Comparison of ENCODE assay signal across 9 cellular contexts in genomic region chr12:109833307-109834189, GRCh38. TPM values are rescaled to one million over a fixed set of nuclear protein-coding genes. Genes with fewer than 3 reads are reported as not detected.
DNase-seq lines count a peak whose midpoint lies in the region; ATAC-seq lines count a peak whose summit lies in the region.
"Had no signal": no experiment of that assay in that cellular context is flagged by ENCODE, and none has a peak within 500 bp of the region (broad histone marks: within the 10 kb centered on the region; RNA-seq: fewer than 3 reads in every experiment).

TSS of gene TRPV4 (minus strand) at chr12:109833398. CDS start at chr12:109814796, 18,602 bp downstream.

- H3K4me3 ChIP-seq in SJSA1, result peak within 1 kb of the TSS; percentile 39
- peak within 1 kb of the TSS; percentile 34 to 79 for H3K4me3 ChIP-seq in neuronal stem cell (ENCODE audit: low read length in 2 of 2)

- no peak within 1 kb of the TSS for H4K8ac ChIP-seq in neuronal stem cell (ENCODE audit: low read depth, low read length)

- ATAC-seq in GM18498 (IDR thresholded peaks at IDR 0.05; ENCODE audit: unreplicated experiment) (no peak), GM21786 (IDR thresholded peaks at IDR 0.05; ENCODE audit: unreplicated experiment) (no peak)

- H3K36me3 ChIP-seq in SJSA1 (no peaks in the 10 kb centered on the region), neuronal stem cell (replicated peaks in 1 of 2; ENCODE audit: control insufficient read depth in 2 of 2, insufficient read depth in 2 of 2, low read length in 2 of 2) (no peaks in the 10 kb centered on the region)

- H3K79me1 ChIP-seq in neuronal stem cell (ENCODE audit: low read depth, low read length), result no peaks in the 10 kb centered on the region

- H4K91ac ChIP-seq in neuronal stem cell (ENCODE audit: low read depth, low read length, poor library complexity), result no peak within 1 kb of the TSS

- peaks cover 23% of the 10 kb centered on the region for H3K4me1 ChIP-seq in SJSA1 (replicated peaks)
- no peaks in the 10 kb centered on the region for H3K4me1 ChIP-seq in neuronal stem cell (ENCODE audit: control insufficient read depth in 2 of 2, insufficient read depth in 1 of 2, low read depth in 1 of 2, low read length in 2 of 2)

- H2BK12ac ChIP-seq in neuronal stem cell (ENCODE audit: low read length), result no peak within 1 kb of the TSS

- no peak within 1 kb of the TSS for H3K27ac ChIP-seq in SJSA1
- H3K27ac ChIP-seq in neuronal stem cell (replicated peaks; ENCODE audit: low read length), result no peak within 1 kb of the TSS
- H3K27ac ChIP-seq: RWPE1 had no signal

- DNase-seq in AG20443 (ENCODE audit: low spot score), result peak; percentile 88
- DNase-seq in SJSA1 (ENCODE audit: low read depth in 1 of 2, low spot score in 2 of 2), result no peak
- DNase-seq in glomerular visceral epithelial cell (ENCODE audit: extremely low spot score), result peak; percentile 42
- DNase-seq in neuronal stem cell (ENCODE audit: low spot score), result peak; percentile 40
- no peak for DNase-seq in GDM1 (lab: John Stamatoyannopoulos, UW)
- no peak for DNase-seq in NCI-H345 (lab: John Stamatoyannopoulos, UW)

- WGBS in neuronal stem cell (ENCODE audit: extremely low coverage in 2 of 2, insufficient read length in 2 of 2, insufficient replicate concordance in 1 of 2), 2 donors, result no CpG with 5 or more reads among the region's 67 CpGs

- peak within 1 kb of the TSS; percentile 86 for H3K18ac ChIP-seq in neuronal stem cell (ENCODE audit: low read length)

- peaks cover 5% of the 10 kb centered on the region for H3K27me3 ChIP-seq in SJSA1 (replicated peaks)
- H3K27me3 ChIP-seq in neuronal stem cell (ENCODE audit: control insufficient read depth in 3 of 3, insufficient read depth in 3 of 3, low read depth in 1 of 3, low read length in 3 of 3), result peaks cover 0 to 38% (median 2%) of the 10 kb centered on the region in 3 experiments

- no peak within 1 kb of the TSS for H3K23ac ChIP-seq in neuronal stem cell (ENCODE audit: low read depth, low read length, poor library complexity)

- H2BK120ac ChIP-seq in neuronal stem cell (ENCODE audit: low read depth, low read length), result no peak within 1 kb of the TSS

- no peak within 1 kb of the TSS for H3K14ac ChIP-seq in neuronal stem cell (ENCODE audit: low read length)

- no peak within 1 kb of the TSS for H3K4ac ChIP-seq in neuronal stem cell (ENCODE audit: low read length)

- H2BK5ac ChIP-seq in neuronal stem cell (ENCODE audit: low read length), result no peak within 1 kb of the TSS

- 0 out of 2 replicates have a peak, but pooled peaks cover 2% of the 10 kb centered on the region for H3K9me3 ChIP-seq in SJSA1 (replicated peaks)
- H3K9me3 ChIP-seq in neuronal stem cell (replicated peaks in 1 of 2; ENCODE audit: control insufficient read depth in 2 of 2, insufficient read depth in 1 of 2, low read depth in 1 of 2, low read length in 2 of 2), result no peaks in the 10 kb centered on the region

- peak within 1 kb of the TSS; percentile 84 for H3K4me2 ChIP-seq in neuronal stem cell (ENCODE audit: insufficient read depth, low read length, poor library complexity, severe bottlenecking)

- peak within 1 kb of the TSS; percentile 3 for H2BK15ac ChIP-seq in neuronal stem cell (ENCODE audit: low read length)

- H3K9ac ChIP-seq in neuronal stem cell (ENCODE audit: low read depth, low read length, poor library complexity), result peak within 1 kb of the TSS; percentile 7

- H2AFZ ChIP-seq in neuronal stem cell (ENCODE audit: low read length), result peak within 1 kb of the TSS; percentile 90

- peak within 1 kb of the TSS; percentile 77 for H2AK5ac ChIP-seq in neuronal stem cell (ENCODE audit: low read depth, low read length)

RNA-seq across cellular contexts. Expression of gene TRPV4, which starts in this region (rescaled TPM):
- 0.16 TPM in 1 of 2 replicates, not detected in the other for total RNA-seq in SJSA1 (2014; rRNA removed; shearing (Covaris generic))
- 3.5 TPM for polyA plus RNA-seq in neuronal stem cell (2013, experiment 1 of 2)
- 3.6 TPM for polyA plus RNA-seq in neuronal stem cell (2013, experiment 2 of 2)

Comparison
In these comparisons a context has a peak if more than half of its experiments do, and no peak if none do; other contexts are left out.
1. DNase-seq: peak in AG20443 (single experiment), glomerular visceral epithelial cell (single experiment) and neuronal stem cell (single experiment); none in SJSA1 (0 of 2), GDM1 (single experiment) and NCI-H345 (single experiment).